ENCODE assay signal across 1 cellular context in the genomic region with DNA sequence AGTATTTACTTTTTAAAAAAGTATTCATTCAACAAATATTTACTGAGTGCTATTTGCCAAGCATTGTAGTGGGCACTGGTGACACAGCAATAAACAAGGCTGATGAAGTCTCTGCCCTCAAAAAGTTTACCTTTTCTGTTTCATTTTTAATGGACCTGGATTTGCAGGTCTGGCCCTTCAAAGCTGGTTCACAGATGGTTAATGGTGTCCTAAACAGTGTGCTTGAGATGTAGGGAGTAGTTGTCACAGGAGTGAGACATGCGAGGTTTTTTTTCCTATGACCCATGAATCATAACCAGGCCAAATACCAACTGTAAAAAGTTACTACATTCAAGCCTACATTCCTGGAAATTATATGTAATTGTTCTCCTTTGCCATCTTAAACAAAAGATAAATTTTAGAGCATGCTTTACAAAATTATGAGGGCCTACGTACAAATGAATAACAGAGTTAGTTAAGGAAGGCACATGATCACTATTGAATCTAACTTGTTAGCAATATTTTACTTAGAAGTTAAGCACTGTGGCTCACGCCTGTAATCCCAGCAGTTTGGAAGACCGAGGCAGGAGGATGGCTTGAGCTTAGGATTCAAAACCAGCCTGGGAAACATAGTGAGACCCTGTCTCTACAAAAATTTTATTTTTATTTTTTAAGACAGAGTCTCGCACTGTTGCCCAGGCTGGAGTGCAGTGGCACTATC.
TF ChIP-seq lines count a peak whose summit lies in the region.

No MANE protein-coding gene starts in this region.

TF ChIP-seq in HepG2, 621 proteins besides CTCF, POLR2A, EP300 and RAD21 (continued from another document and continues in another):
- TF ChIP-seq, protein P1, sequence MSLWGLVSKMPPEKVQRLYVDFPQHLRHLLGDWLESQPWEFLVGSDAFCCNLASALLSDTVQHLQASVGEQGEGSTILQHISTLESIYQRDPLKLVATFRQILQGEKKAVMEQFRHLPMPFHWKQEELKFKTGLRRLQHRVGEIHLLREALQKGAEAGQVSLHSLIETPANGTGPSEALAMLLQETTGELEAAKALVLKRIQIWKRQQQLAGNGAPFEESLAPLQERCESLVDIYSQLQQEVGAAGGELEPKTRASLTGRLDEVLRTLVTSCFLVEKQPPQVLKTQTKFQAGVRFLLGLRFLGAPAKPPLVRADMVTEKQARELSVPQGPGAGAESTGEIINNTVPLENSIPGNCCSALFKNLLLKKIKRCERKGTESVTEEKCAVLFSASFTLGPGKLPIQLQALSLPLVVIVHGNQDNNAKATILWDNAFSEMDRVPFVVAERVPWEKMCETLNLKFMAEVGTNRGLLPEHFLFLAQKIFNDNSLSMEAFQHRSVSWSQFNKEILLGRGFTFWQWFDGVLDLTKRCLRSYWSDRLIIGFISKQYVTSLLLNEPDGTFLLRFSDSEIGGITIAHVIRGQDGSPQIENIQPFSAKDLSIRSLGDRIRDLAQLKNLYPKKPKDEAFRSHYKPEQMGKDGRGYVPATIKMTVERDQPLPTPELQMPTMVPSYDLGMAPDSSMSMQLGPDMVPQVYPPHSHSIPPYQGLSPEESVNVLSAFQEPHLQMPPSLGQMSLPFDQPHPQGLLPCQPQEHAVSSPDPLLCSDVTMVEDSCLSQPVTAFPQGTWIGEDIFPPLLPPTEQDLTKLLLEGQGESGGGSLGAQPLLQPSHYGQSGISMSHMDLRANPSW (CRISPR knock-in tag; IDR thresholded peaks at IDR 0.05; ENCODE audit: borderline replicate concordance) = no peak
- TF ChIP-seq ZNF75D (CRISPR knock-in tag; IDR thresholded peaks at IDR 0.05; ENCODE audit: borderline replicate concordance) (no peak), HMG20B (CRISPR knock-in tag; conservative IDR thresholded peaks at IDR 0.05) (no peak), MAFF (IDR thresholded peaks at IDR 0.05; ENCODE audit: low read depth, low read length) (peak; percentile 66), FOXA3 (CRISPR knock-in tag; IDR thresholded peaks at IDR 0.05) (peak; percentile 54), RORA (CRISPR knock-in tag; IDR thresholded peaks at IDR 0.05) (no peak), ZNF850 (CRISPR knock-in tag; conservative IDR thresholded peaks at IDR 0.05) (no peak), ZNF383 (CRISPR knock-in tag; IDR thresholded peaks at IDR 0.05; ENCODE audit: borderline replicate concordance) (no peak), KMT2A (CRISPR knock-in tag; IDR thresholded peaks at IDR 0.05) (no peak), SOX5 (CRISPR knock-in tag; IDR thresholded peaks at IDR 0.05; ENCODE audit: borderline replicate concordance) (peak; percentile 48; the same call in 1 of the 2 replicates), SYNCRIP (IDR thresholded peaks at IDR 0.05; ENCODE audit: insufficient read depth, low read depth, low read length) (no peak), TCF12 (IDR thresholded peaks at IDR 0.05) (no peak), TCF12 (CRISPR knock-in tag; IDR thresholded peaks at IDR 0.05) (no peak), HHEX (CRISPR knock-in tag; IDR thresholded peaks at IDR 0.05) (0 out of 2 replicates have a peak, but pooled peaks have one; percentile 35), ZBTB7A (CRISPR knock-in tag; IDR thresholded peaks at IDR 0.05) (no peak), FOXP1 (IDR thresholded peaks at IDR 0.05) (no peak), FOXP1 (CRISPR knock-in tag; IDR thresholded peaks at IDR 0.05) (peak; percentile 36; the same call in 1 of the 2 replicates), POLR2AphosphoS2 (IDR thresholded peaks at IDR 0.05; ENCODE audit: low read depth, low read length) (no peak), SRSF1 (optimal IDR thresholded peaks at IDR 0.05; ENCODE audit: low read depth, low read length) (no peak), PAWR (CRISPR knock-in tag; IDR thresholded peaks at IDR 0.05; ENCODE audit: borderline replicate concordance) (no peak), NONO (IDR thresholded peaks at IDR 0.05) (no peak), NONO (CRISPR knock-in tag; conservative IDR thresholded peaks at IDR 0.05) (no peak), ZNF24 (IDR thresholded peaks at IDR 0.05) (no peak), HNF4G (IDR thresholded peaks at IDR 0.05; ENCODE audit: borderline replicate concordance, low read depth, low read length) (no peak), HNF4G (CRISPR knock-in tag; IDR thresholded peaks at IDR 0.05; ENCODE audit: borderline replicate concordance, low read depth) (no peak), SOX13 (IDR thresholded peaks at IDR 0.05) (no peak), SOX13 (CRISPR knock-in tag; conservative IDR thresholded peaks at IDR 0.05 in 1 of 2, IDR thresholded peaks at IDR 0.05 in 1 of 2) (peak in 1 of 2 experiments; percentile 74; a peak in 2 of 4 replicates), SAFB2 (CRISPR knock-in tag; IDR thresholded peaks at IDR 0.05; ENCODE audit: borderline replicate concordance, low read depth) (no peak), ZNF136 (CRISPR knock-in tag; IDR thresholded peaks at IDR 0.05; ENCODE audit: low read depth) (no peak), PLRG1 (conservative IDR thresholded peaks at IDR 0.05) (no peak), MAFK (conservative IDR thresholded peaks at IDR 0.05 in 1 of 2, IDR thresholded peaks at IDR 0.05 in 1 of 2; ENCODE audit: low read length in 2 of 2) (peak; percentile 40 to 61), FOXC1 (CRISPR knock-in tag; IDR thresholded peaks at IDR 0.05; ENCODE audit: borderline replicate concordance) (no peak), ZNF232 (CRISPR knock-in tag; IDR thresholded peaks at IDR 0.05; ENCODE audit: borderline replicate concordance) (no peak), ZNF557 (CRISPR knock-in tag; IDR thresholded peaks at IDR 0.05) (no peak), FOXJ3 (CRISPR knock-in tag; IDR thresholded peaks at IDR 0.05; ENCODE audit: borderline replicate concordance) (no peak), ZNF652 (CRISPR knock-in tag; IDR thresholded peaks at IDR 0.05; ENCODE audit: borderline replicate concordance, low read depth) (peak; percentile 85; the same call in 1 of the 2 replicates), MEIS1 (CRISPR knock-in tag; IDR thresholded peaks at IDR 0.05; ENCODE audit: borderline replicate concordance) (no peak), ZNF773 (CRISPR knock-in tag; IDR thresholded peaks at IDR 0.05; ENCODE audit: borderline replicate concordance) (no peak), RXRB (CRISPR knock-in tag; IDR thresholded peaks at IDR 0.05; ENCODE audit: borderline replicate concordance) (no peak), CREB1 (IDR thresholded peaks at IDR 0.05) (no peak), CREB1 (CRISPR knock-in tag; IDR thresholded peaks at IDR 0.05) (no peak), TAF15 (IDR thresholded peaks at IDR 0.05; ENCODE audit: low read depth, low read length, poor library complexity, severe bottlenecking) (no peak), CENPT (CRISPR knock-in tag; IDR thresholded peaks at IDR 0.05; ENCODE audit: low read depth) (no peak)
- TF ChIP-seq, protein P2, sequence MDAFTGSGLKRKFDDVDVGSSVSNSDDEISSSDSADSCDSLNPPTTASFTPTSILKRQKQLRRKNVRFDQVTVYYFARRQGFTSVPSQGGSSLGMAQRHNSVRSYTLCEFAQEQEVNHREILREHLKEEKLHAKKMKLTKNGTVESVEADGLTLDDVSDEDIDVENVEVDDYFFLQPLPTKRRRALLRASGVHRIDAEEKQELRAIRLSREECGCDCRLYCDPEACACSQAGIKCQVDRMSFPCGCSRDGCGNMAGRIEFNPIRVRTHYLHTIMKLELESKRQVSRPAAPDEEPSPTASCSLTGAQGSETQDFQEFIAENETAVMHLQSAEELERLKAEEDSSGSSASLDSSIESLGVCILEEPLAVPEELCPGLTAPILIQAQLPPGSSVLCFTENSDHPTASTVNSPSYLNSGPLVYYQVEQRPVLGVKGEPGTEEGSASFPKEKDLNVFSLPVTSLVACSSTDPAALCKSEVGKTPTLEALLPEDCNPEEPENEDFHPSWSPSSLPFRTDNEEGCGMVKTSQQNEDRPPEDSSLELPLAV (CRISPR knock-in tag; conservative IDR thresholded peaks at IDR 0.05; ENCODE audit: low read depth) = no peak
- TF ChIP-seq, protein P3, sequence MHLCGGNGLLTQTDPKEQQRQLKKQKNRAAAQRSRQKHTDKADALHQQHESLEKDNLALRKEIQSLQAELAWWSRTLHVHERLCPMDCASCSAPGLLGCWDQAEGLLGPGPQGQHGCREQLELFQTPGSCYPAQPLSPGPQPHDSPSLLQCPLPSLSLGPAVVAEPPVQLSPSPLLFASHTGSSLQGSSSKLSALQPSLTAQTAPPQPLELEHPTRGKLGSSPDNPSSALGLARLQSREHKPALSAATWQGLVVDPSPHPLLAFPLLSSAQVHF (CRISPR knock-in tag; IDR thresholded peaks at IDR 0.05) = no peak
- TF ChIP-seq, protein P4, sequence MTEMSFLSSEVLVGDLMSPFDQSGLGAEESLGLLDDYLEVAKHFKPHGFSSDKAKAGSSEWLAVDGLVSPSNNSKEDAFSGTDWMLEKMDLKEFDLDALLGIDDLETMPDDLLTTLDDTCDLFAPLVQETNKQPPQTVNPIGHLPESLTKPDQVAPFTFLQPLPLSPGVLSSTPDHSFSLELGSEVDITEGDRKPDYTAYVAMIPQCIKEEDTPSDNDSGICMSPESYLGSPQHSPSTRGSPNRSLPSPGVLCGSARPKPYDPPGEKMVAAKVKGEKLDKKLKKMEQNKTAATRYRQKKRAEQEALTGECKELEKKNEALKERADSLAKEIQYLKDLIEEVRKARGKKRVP (CRISPR knock-in tag; IDR thresholded peaks at IDR 0.05) = peak in 1 of 2 experiments; percentile 19; a peak in 1 of 4 replicates
- TF ChIP-seq, protein P5, sequence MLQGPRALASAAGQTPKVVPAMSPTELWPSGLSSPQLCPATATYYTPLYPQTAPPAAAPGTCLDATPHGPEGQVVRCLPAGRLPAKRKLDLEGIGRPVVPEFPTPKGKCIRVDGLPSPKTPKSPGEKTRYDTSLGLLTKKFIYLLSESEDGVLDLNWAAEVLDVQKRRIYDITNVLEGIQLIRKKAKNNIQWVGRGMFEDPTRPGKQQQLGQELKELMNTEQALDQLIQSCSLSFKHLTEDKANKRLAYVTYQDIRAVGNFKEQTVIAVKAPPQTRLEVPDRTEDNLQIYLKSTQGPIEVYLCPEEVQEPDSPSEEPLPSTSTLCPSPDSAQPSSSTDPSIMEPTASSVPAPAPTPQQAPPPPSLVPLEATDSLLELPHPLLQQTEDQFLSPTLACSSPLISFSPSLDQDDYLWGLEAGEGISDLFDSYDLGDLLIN (CRISPR knock-in tag; IDR thresholded peaks at IDR 0.05; ENCODE audit: borderline replicate concordance) = no peak
- TF ChIP-seq, protein P6, sequence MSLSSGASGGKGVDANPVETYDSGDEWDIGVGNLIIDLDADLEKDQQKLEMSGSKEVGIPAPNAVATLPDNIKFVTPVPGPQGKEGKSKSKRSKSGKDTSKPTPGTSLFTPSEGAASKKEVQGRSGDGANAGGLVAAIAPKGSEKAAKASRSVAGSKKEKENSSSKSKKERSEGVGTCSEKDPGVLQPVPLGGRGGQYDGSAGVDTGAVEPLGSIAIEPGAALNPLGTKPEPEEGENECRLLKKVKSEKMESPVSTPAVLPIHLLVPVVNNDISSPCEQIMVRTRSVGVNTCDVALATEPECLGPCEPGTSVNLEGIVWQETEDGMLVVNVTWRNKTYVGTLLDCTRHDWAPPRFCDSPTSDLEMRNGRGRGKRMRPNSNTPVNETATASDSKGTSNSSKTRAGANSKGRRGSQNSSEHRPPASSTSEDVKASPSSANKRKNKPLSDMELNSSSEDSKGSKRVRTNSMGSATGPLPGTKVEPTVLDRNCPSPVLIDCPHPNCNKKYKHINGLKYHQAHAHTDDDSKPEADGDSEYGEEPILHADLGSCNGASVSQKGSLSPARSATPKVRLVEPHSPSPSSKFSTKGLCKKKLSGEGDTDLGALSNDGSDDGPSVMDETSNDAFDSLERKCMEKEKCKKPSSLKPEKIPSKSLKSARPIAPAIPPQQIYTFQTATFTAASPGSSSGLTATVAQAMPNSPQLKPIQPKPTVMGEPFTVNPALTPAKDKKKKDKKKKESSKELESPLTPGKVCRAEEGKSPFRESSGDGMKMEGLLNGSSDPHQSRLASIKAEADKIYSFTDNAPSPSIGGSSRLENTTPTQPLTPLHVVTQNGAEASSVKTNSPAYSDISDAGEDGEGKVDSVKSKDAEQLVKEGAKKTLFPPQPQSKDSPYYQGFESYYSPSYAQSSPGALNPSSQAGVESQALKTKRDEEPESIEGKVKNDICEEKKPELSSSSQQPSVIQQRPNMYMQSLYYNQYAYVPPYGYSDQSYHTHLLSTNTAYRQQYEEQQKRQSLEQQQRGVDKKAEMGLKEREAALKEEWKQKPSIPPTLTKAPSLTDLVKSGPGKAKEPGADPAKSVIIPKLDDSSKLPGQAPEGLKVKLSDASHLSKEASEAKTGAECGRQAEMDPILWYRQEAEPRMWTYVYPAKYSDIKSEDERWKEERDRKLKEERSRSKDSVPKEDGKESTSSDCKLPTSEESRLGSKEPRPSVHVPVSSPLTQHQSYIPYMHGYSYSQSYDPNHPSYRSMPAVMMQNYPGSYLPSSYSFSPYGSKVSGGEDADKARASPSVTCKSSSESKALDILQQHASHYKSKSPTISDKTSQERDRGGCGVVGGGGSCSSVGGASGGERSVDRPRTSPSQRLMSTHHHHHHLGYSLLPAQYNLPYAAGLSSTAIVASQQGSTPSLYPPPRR (CRISPR knock-in tag; IDR thresholded peaks at IDR 0.05; ENCODE audit: borderline replicate concordance) = no peak
- TF ChIP-seq, protein P7, sequence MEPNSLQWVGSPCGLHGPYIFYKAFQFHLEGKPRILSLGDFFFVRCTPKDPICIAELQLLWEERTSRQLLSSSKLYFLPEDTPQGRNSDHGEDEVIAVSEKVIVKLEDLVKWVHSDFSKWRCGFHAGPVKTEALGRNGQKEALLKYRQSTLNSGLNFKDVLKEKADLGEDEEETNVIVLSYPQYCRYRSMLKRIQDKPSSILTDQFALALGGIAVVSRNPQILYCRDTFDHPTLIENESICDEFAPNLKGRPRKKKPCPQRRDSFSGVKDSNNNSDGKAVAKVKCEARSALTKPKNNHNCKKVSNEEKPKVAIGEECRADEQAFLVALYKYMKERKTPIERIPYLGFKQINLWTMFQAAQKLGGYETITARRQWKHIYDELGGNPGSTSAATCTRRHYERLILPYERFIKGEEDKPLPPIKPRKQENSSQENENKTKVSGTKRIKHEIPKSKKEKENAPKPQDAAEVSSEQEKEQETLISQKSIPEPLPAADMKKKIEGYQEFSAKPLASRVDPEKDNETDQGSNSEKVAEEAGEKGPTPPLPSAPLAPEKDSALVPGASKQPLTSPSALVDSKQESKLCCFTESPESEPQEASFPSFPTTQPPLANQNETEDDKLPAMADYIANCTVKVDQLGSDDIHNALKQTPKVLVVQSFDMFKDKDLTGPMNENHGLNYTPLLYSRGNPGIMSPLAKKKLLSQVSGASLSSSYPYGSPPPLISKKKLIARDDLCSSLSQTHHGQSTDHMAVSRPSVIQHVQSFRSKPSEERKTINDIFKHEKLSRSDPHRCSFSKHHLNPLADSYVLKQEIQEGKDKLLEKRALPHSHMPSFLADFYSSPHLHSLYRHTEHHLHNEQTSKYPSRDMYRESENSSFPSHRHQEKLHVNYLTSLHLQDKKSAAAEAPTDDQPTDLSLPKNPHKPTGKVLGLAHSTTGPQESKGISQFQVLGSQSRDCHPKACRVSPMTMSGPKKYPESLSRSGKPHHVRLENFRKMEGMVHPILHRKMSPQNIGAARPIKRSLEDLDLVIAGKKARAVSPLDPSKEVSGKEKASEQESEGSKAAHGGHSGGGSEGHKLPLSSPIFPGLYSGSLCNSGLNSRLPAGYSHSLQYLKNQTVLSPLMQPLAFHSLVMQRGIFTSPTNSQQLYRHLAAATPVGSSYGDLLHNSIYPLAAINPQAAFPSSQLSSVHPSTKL (CRISPR knock-in tag; IDR thresholded peaks at IDR 0.05) = 0 out of 2 replicates have a peak, but pooled peaks have one; percentile 15
